ENCODE assay signal across 24 cellular contexts in the genomic region with DNA sequence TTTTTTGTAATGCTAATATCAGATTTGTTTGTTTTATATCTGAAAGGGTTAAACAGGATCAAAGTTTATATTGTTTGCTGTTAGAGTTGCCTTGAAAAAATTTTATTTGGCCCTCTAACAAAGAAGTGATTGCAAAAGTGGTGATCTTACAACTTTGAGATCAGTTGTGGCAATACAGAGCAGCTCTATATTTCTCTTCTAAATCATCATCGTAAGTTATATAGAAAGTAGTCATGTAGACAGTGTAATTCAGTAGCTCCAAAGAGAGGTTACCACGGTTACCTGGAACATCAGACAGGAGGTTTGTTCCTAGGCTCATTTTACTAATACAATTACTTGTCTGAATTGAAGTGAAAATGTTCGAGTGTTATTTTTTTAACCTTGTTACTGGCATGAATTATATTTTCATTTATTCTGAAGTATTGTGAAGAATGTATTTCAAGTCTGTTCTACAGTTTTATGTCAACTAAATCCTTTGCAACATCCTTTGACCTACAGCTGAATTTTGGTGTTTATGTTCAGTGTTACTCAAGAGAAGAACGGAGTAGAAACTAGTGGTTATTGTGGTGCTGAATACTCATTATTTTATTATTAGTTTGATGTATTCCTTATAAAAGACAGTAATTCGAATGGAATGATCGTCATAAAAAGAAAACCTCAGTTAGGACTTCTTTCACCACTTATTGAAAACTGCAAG.
DNase-seq lines count a peak whose midpoint lies in the region; ATAC-seq, FAIRE-seq and TF ChIP-seq lines count a peak whose summit lies in the region.
"Had no signal": no experiment of that assay in that cellular context is flagged by ENCODE, and none has a peak within 500 bp of the region (broad histone marks: within the 10 kb centered on the region; RNA-seq: fewer than 3 reads in every experiment).

No MANE protein-coding gene starts in this region.

- WGBS in pancreas, 2 donors, result 73 to 81% methylated on average over 6 of the region's 6 CpGs

- H3K36me3 ChIP-seq in pancreas, result no peaks in the 10 kb centered on the region
- H3K36me3 ChIP-seq: tibial artery had no signal

- CTCF ChIA-PET in AG04450 (lab: Charles Lee), result no interaction called here

- no peak for TF ChIP-seq CTCF in 22Rv1 (IDR thresholded peaks at IDR 0.05)
- TF ChIP-seq CTCF in AG04450 (IDR thresholded peaks at IDR 0.05; ENCODE audit: low read depth, low read length), result no peak
- TF ChIP-seq CTCF in fibroblast of mammary gland (conservative IDR thresholded peaks at IDR 0.05; ENCODE audit: control insufficient read depth, insufficient read depth, low read depth, low read length), result no peak
- TF ChIP-seq CTCF in pancreas (IDR thresholded peaks at IDR 0.05), result no peak

- H3K27me3 ChIP-seq in AG04450 (ENCODE audit: control insufficient read depth, insufficient read depth, low read length), result no peaks in the 10 kb centered on the region
- no peaks in the 10 kb centered on the region for H3K27me3 ChIP-seq in pancreas
- H3K27me3 ChIP-seq: tibial artery had no signal

- intact Hi-C loops in pancreas (cut with DNase I), result no loop called here

- FAIRE-seq in urothelium cell line (lab: Jason Lieb, UNC) (no peak), pancreas (lab: Jason Lieb, UNC) (no peak)
- FAIRE-seq: H1, RCC 7860 had no signal

- H3K4me3 ChIP-seq in AG04450 (ENCODE audit: low read depth, low read length), result no peak overlapping the region
- no peak overlapping the region for H3K4me3 ChIP-seq in fibroblast of mammary gland (ENCODE audit: control insufficient read depth, low read depth, low read length)
- no peak overlapping the region for H3K4me3 ChIP-seq in pancreas
- H3K4me3 ChIP-seq: tibial artery had no signal

- H3K27ac ChIP-seq in 22Rv1, result peak overlapping the region; percentile 54
- no peak overlapping the region for H3K27ac ChIP-seq in AG04450 (ENCODE audit: low read depth, low read length)
- no peak overlapping the region for H3K27ac ChIP-seq in pancreas
- H3K27ac ChIP-seq: HL-60, tibial artery, VCaP had no signal

- peak; percentile 16 for DNase-seq in AG04450 (ENCODE audit: low read depth, low spot score)
- DNase-seq in NCI-H748 (lab: John Stamatoyannopoulos, UW; ENCODE audit: unreplicated experiment), result peak; percentile 78
- peak; percentile 68 for DNase-seq in fibroblast of mammary gland (ENCODE audit: low read depth)
- no peak for DNase-seq in dermis blood vessel endothelial cell
- no peak for DNase-seq in urothelium cell line (ENCODE audit: low spot score)
- no peak for DNase-seq in pancreas
- DNase-seq: activated CD4-positive, alpha-beta T cell treated with anti-CD3 and anti-CD28 coated beads, Interleukin-2, amount 10 ng/mL, durations not matched to agents 7 days and 5 days; activated CD8-positive, alpha-beta memory T cell treated with anti-CD3 and anti-CD28 coated beads, Interleukin-2, amount 10 ng/mL, durations not matched to agents 7 days and 5 days; activated naive CD4-positive, alpha-beta T cell treated with anti-CD3 and anti-CD28 coated beads, Interleukin-2, amount 10 ng/mL, durations not matched to agents 7 days and 5 days; AML-193; anterior cingulate cortex; cerebellar nuclear complex; glutamatergic neuron; mesendoderm; NCI-H187; NK-92 treated with Interleukin-12 subunit alpha and Interleukin-12 subunit beta, amount 100 ng/mL, for 24 hours; stimulated activated naive CD8-positive, alpha-beta T cell treated with anti-CD3 and anti-CD28 coated beads, Interleukin-15, amount 100 ng/mL, for 72 hours; tibial artery had no signal

- H3K9me3 ChIP-seq in AG04450 (ENCODE audit: control insufficient read depth, insufficient read depth, low read length) (no peaks in the 10 kb centered on the region), pancreas (no peaks in the 10 kb centered on the region)
- H3K9me3 ChIP-seq: tibial artery had no signal

- ATAC-seq in pancreas, result no peak
- ATAC-seq: activated CD8-positive, alpha-beta memory T cell treated with anti-CD3 and anti-CD28 coated beads, Interleukin-2, amount 10 ng/mL, durations not matched to agents 7 days and 5 days; esophagus mucosa; stimulated activated naive CD8-positive, alpha-beta T cell treated with anti-CD3 and anti-CD28 coated beads, Interleukin-15, amount 100 ng/mL, for 72 hours had no signal

- POLR2A ChIA-PET in AG04450 (lab: Yijun Ruan, JAX), result no interaction called here

- no peaks in the 10 kb centered on the region for H3K4me1 ChIP-seq in pancreas

Comparison
In these comparisons a context has a peak if more than half of its experiments do, and no peak if none do; other contexts are left out.
1. DNase-seq: peak in AG04450 (single experiment), NCI-H748 (single experiment) and fibroblast of mammary gland (single experiment); none in dermis blood vessel endothelial cell (single experiment), urothelium cell line (single experiment) and pancreas (0 of 6).